In genomic region chr11:129778877-129779276, GRCh38 we compare ENCODE assay signal across 22 cellular contexts. TPM values are rescaled to one million over a fixed set of nuclear protein-coding genes. Genes with fewer than 3 reads are reported as not detected.
"Had no signal": no experiment of that assay in that cellular context is flagged by ENCODE, and none has a peak within 500 bp of the region (broad histone marks: within the 10 kb centered on the region; RNA-seq: fewer than 3 reads in every experiment).

No MANE protein-coding gene starts in this region.

- ATAC-seq: effector memory CD8-positive, alpha-beta T cell; left lung; naive thymus-derived CD8-positive, alpha-beta T cell; sciatic nerve; stimulated activated naive CD8-positive, alpha-beta T cell treated with anti-CD3 and anti-CD28 coated beads, Interleukin-15, Interleukin-2, amounts not matched to agents 100 U/mL and 50 U/mL, for 24 hours had no signal

- DNase-seq: cerebellar nuclear complex; cortex of kidney; effector memory CD8-positive, alpha-beta T cell; erythroblast; esophagus squamous epithelium; foreskin melanocyte; left lung; mesenchymal stem cell; midbrain; naive thymus-derived CD8-positive, alpha-beta T cell; nephron progenitor cell; nucleus accumbens; posterior cingulate gyrus; stimulated activated CD4-positive, alpha-beta T cell treated with anti-CD3 and anti-CD28 coated beads, Interleukin-4, amount 100 ng/mL, for 4 hours; stimulated activated naive CD8-positive, alpha-beta T cell treated with anti-CD3 and anti-CD28 coated beads, Interleukin-15, Interleukin-2, amounts not matched to agents 100 U/mL and 50 U/mL, for 24 hours; substantia nigra; testis; upper lobe of left lung had no signal

- H3K9me3 Mint-ChIP-seq: effector memory CD8-positive, alpha-beta T cell; naive thymus-derived CD8-positive, alpha-beta T cell; nephron progenitor cell; stimulated activated memory B cell treated with anti-CD40 and anti-IgM and Interleukin-4, amounts not matched to agents 10 μg/mL and 1 μg/mL and 100 μg/mL, for 72 hours had no signal

- H3K4me1 Mint-ChIP-seq: naive thymus-derived CD8-positive, alpha-beta T cell; nephron progenitor cell; stimulated activated memory B cell treated with anti-CD40 and anti-IgM and Interleukin-4, amounts not matched to agents 10 μg/mL and 1 μg/mL and 100 μg/mL, for 72 hours had no signal

- H3K9me3 ChIP-seq: esophagus squamous epithelium, left lung, testis, upper lobe of left lung had no signal

- H3K27me3 ChIP-seq: esophagus squamous epithelium, left lung, testis, tibial nerve, upper lobe of left lung had no signal

- H3K27ac Mint-ChIP-seq: effector memory CD8-positive, alpha-beta T cell; nephron progenitor cell; stimulated activated memory B cell treated with anti-CD40 and anti-IgM and Interleukin-4, amounts not matched to agents 10 μg/mL and 1 μg/mL and 100 μg/mL, for 72 hours had no signal

- H3K36me3 ChIP-seq: esophagus squamous epithelium, left lung, tibial nerve, upper lobe of left lung had no signal

- H3K27ac ChIP-seq: esophagus squamous epithelium, left lung, testis, tibial nerve, upper lobe of left lung had no signal

- H3K4me3 Mint-ChIP-seq: effector memory CD8-positive, alpha-beta T cell; naive thymus-derived CD8-positive, alpha-beta T cell; nephron progenitor cell; stimulated activated memory B cell treated with anti-CD40 and anti-IgM and Interleukin-4, amounts not matched to agents 10 μg/mL and 1 μg/mL and 100 μg/mL, for 72 hours had no signal

- H3K4me3 ChIP-seq: esophagus squamous epithelium, left lung, testis, tibial nerve, upper lobe of left lung had no signal

- H3K36me3 Mint-ChIP-seq: naive thymus-derived CD8-positive, alpha-beta T cell; stimulated activated memory B cell treated with anti-CD40 and anti-IgM and Interleukin-4, amounts not matched to agents 10 μg/mL and 1 μg/mL and 100 μg/mL, for 72 hours had no signal

- H3K4me1 ChIP-seq: left lung, testis, tibial nerve, upper lobe of left lung had no signal

RNA-seq across cellular contexts. Expression of gene TMEM45B, which starts 36.8 kb away (rescaled TPM):
- total RNA-seq: osteocyte, tibial nerve had no signal
